ENCODE assay signal across 17 cellular contexts in genomic region chr21:43304206-43304605, GRCh38.
DNase-seq lines count a peak whose midpoint lies in the region; ATAC-seq, FAIRE-seq and TF ChIP-seq lines count a peak whose summit lies in the region.
"Had no signal": no experiment of that assay in that cellular context is flagged by ENCODE, and none has a peak within 500 bp of the region (broad histone marks: within the 10 kb centered on the region; RNA-seq: fewer than 3 reads in every experiment).

No MANE protein-coding gene starts in this region.

- intact Hi-C loops in Right ventricle myocardium inferior (cut with DNase I) (no loop called here), heart right ventricle (cut with DNase I) (loop anchor here in 2 of 10 donors (5.0 kb wide), 2 partner anchors 38 to 53 kb away; no protein-coding TSS in a partner anchor), kidney (cut with DNase I) (no loop called here)

- 87 to 90% methylated on average over 14 of the region's 14 CpGs for WGBS in heart right ventricle, 2 donors

- H3K27me3 Mint-ChIP-seq in type B pancreatic cell (no peaks in the 10 kb centered on the region), T-helper 17 cell (peaks cover 39% of the 10 kb centered on the region)
- H3K27me3 Mint-ChIP-seq: CD4-positive, CD25-positive, alpha-beta regulatory T cell had no signal

- ATAC-seq in Right ventricle myocardium inferior: no peak
- ATAC-seq in heart right ventricle: no peak
- no peak for ATAC-seq in T-helper 17 cell
- ATAC-seq: Panc1 had no signal

- POLR2A ChIA-PET in RWPE1 (lab: Yijun Ruan, JAX; ENCODE audit: low non-redundant PET): interaction anchor here (0.5 kb wide), 1 partner anchor 18 kb away, joined by 3 read pairs; no protein-coding TSS in a partner anchor

- DNase-seq in Right ventricle myocardium inferior (ENCODE audit: missing footprints): peak; percentile 62
- DNase-seq in heart right ventricle: no peak
- DNase-seq in RWPE1 (ENCODE audit: low spot score): no peak
- peak; percentile 52 for DNase-seq in kidney
- no peak for DNase-seq in type B pancreatic cell (ENCODE audit: extremely low spot score, unreplicated experiment)
- no peak for DNase-seq in amniotic stem cell (lab: John Stamatoyannopoulos, UW)
- no peak for DNase-seq in T-helper 17 cell
- no peak for DNase-seq in NOMO-1 treated with DMSO at 0.1 percent for 48 hours (lab: John Stamatoyannopoulos, UW; ENCODE audit: unreplicated experiment)
- DNase-seq: CD4-positive, CD25-positive, alpha-beta regulatory T cell; DMS79 treated with DMSO at 0.1 percent for 48 hours; GF-D8; GM23248; NCI-H2227 treated with DMSO at 0.1 percent for 48 hours; SIG-M5 had no signal

- H3K4me3 ChIP-seq in heart right ventricle: no peak overlapping the region
- H3K4me3 ChIP-seq in kidney (ENCODE audit: low read length in 2 of 2): no peak overlapping the region
- H3K4me3 ChIP-seq: GM23248 had no signal

- H3K4me3 Mint-ChIP-seq in type B pancreatic cell (no peak overlapping the region), T-helper 17 cell (no peak overlapping the region)
- H3K4me3 Mint-ChIP-seq: CD4-positive, CD25-positive, alpha-beta regulatory T cell had no signal

- H3K9me3 ChIP-seq in heart right ventricle (no peaks in the 10 kb centered on the region), kidney (ENCODE audit: control insufficient read depth in 1 of 2, low read length in 2 of 2) (no peaks in the 10 kb centered on the region), T-helper 17 cell (ENCODE audit: control insufficient read depth, low read length, poor library complexity, severe bottlenecking) (no peaks in the 10 kb centered on the region)

- peaks cover 9% of the 10 kb centered on the region for H3K4me1 Mint-ChIP-seq in type B pancreatic cell (ENCODE audit: unreplicated experiment)
- H3K4me1 Mint-ChIP-seq in T-helper 17 cell: no peaks in the 10 kb centered on the region
- H3K4me1 Mint-ChIP-seq: CD4-positive, CD25-positive, alpha-beta regulatory T cell had no signal

- H3K4me1 ChIP-seq in heart right ventricle (peaks cover 0 to 31% (median 15%) of the 10 kb centered on the region in 9 donors), kidney (ENCODE audit: control insufficient read depth in 1 of 2, insufficient read depth in 1 of 2, low read depth in 1 of 2, low read length in 2 of 2) (peaks cover 11 to 12% of the 10 kb centered on the region in 2 donors)

- CTCF ChIA-PET in RWPE1 (lab: Yijun Ruan, JAX): no interaction called here

- FAIRE-seq in kidney (lab: Jason Lieb, UNC): no peak
- FAIRE-seq: D721Med, HTR-8/SVneo had no signal

- H3K36me3 ChIP-seq in heart right ventricle (no peaks in the 10 kb centered on the region), kidney (ENCODE audit: control insufficient read depth in 1 of 2, insufficient read depth in 2 of 2, low read length in 2 of 2) (no peaks in the 10 kb centered on the region)

- H3K27ac ChIP-seq in heart right ventricle (no peak overlapping the region), RWPE1 (peak overlapping the region; percentile 97), kidney (ENCODE audit: low read depth in 2 of 2, low read length in 2 of 2) (no peak overlapping the region)
- H3K27ac ChIP-seq: GM23248 had no signal

- H3K9me3 Mint-ChIP-seq in type B pancreatic cell: no peaks in the 10 kb centered on the region
- H3K9me3 Mint-ChIP-seq: CD4-positive, CD25-positive, alpha-beta regulatory T cell had no signal

- TF ChIP-seq CTCF in heart right ventricle (IDR thresholded peaks at IDR 0.05): no peak
- no peak for TF ChIP-seq CTCF in RWPE1 (conservative IDR thresholded peaks at IDR 0.05; ENCODE audit: low read depth)
- TF ChIP-seq CTCF in kidney (IDR thresholded peaks at IDR 0.05; ENCODE audit: borderline replicate concordance, extremely low read depth, insufficient read depth): no peak
- TF ChIP-seq CTCF in type B pancreatic cell (conservative IDR thresholded peaks at IDR 0.05): no peak

- H3K27me3 ChIP-seq in heart right ventricle: no peaks in the 10 kb centered on the region

- H3K9ac ChIP-seq in kidney (ENCODE audit: low read length in 2 of 2): no peak overlapping the region
- H3K9ac ChIP-seq: GM23248 had no signal

- H3K36me3 Mint-ChIP-seq in type B pancreatic cell (no peaks in the 10 kb centered on the region), T-helper 17 cell (ENCODE audit: low read depth) (no peaks in the 10 kb centered on the region)
- H3K36me3 Mint-ChIP-seq: CD4-positive, CD25-positive, alpha-beta regulatory T cell had no signal

- H3K27ac Mint-ChIP-seq in type B pancreatic cell (peak overlapping the region; percentile 41), T-helper 17 cell (no peak overlapping the region)
- H3K27ac Mint-ChIP-seq: CD4-positive, CD25-positive, alpha-beta regulatory T cell had no signal

Comparison
In these comparisons a context has a peak if more than half of its experiments do, and no peak if none do; other contexts are left out.
1. DNase-seq: peak in Right ventricle myocardium inferior (single experiment) and kidney (single experiment); none in heart right ventricle (0 of 2), RWPE1 (single experiment), type B pancreatic cell (single experiment), amniotic stem cell (single experiment), T-helper 17 cell (0 of 3) and NOMO-1 treated with DMSO at 0.1 percent for 48 hours (single experiment).